In genomic region chr7:148537435-148537834, GRCh38 we compare ENCODE assay signal across 1 cellular context.
TF ChIP-seq lines count a peak whose summit lies in the region.

No MANE protein-coding gene starts in this region.

TF ChIP-seq in GM12878, 131 proteins besides CTCF, POLR2A, EP300 and RAD21 (continued from another document):
- peak; percentile 27 for TF ChIP-seq BCL3 (IDR thresholded peaks at IDR 0.05; ENCODE audit: borderline replicate concordance, insufficient read depth, low read depth, low read length, poor library complexity, severe bottlenecking)
- TF ChIP-seq TCF7 (IDR thresholded peaks at IDR 0.05; ENCODE audit: borderline replicate concordance): peak; percentile 57; the same call in 1 of the 2 replicates
- TF ChIP-seq NFIC (IDR thresholded peaks at IDR 0.05; ENCODE audit: low read depth, low read length): peak; percentile 66; the same call in 1 of the 2 replicates
- no peak for TF ChIP-seq BHLHE40 (IDR thresholded peaks at IDR 0.05; ENCODE audit: borderline replicate concordance in 1 of 2, low read depth in 2 of 2, low read length in 1 of 2)
- TF ChIP-seq RUNX3 (IDR thresholded peaks at IDR 0.05; ENCODE audit: low read length): peak; percentile 68
- no peak for TF ChIP-seq YBX1 (IDR thresholded peaks at IDR 0.05)
- TF ChIP-seq JUNB (IDR thresholded peaks at IDR 0.05): peak; percentile 75
- TF ChIP-seq FOXK2 (IDR thresholded peaks at IDR 0.05): no peak
- TF ChIP-seq ZBED1 (IDR thresholded peaks at IDR 0.05; ENCODE audit: borderline replicate concordance): peak; percentile 72; the same call in 1 of the 2 replicates
- TF ChIP-seq ATF2 (IDR thresholded peaks at IDR 0.05; ENCODE audit: low read length): peak; percentile 73
- peak; percentile 59; the same call in 1 of the 2 replicates for TF ChIP-seq PAX5 (IDR thresholded peaks at IDR 0.05; ENCODE audit: borderline replicate concordance, low read depth, low read length)
- no peak for TF ChIP-seq DPF2 (IDR thresholded peaks at IDR 0.05)
- peak; percentile 61 for TF ChIP-seq CREB1 (IDR thresholded peaks at IDR 0.05; ENCODE audit: low read depth)
- TF ChIP-seq, protein P1, sequence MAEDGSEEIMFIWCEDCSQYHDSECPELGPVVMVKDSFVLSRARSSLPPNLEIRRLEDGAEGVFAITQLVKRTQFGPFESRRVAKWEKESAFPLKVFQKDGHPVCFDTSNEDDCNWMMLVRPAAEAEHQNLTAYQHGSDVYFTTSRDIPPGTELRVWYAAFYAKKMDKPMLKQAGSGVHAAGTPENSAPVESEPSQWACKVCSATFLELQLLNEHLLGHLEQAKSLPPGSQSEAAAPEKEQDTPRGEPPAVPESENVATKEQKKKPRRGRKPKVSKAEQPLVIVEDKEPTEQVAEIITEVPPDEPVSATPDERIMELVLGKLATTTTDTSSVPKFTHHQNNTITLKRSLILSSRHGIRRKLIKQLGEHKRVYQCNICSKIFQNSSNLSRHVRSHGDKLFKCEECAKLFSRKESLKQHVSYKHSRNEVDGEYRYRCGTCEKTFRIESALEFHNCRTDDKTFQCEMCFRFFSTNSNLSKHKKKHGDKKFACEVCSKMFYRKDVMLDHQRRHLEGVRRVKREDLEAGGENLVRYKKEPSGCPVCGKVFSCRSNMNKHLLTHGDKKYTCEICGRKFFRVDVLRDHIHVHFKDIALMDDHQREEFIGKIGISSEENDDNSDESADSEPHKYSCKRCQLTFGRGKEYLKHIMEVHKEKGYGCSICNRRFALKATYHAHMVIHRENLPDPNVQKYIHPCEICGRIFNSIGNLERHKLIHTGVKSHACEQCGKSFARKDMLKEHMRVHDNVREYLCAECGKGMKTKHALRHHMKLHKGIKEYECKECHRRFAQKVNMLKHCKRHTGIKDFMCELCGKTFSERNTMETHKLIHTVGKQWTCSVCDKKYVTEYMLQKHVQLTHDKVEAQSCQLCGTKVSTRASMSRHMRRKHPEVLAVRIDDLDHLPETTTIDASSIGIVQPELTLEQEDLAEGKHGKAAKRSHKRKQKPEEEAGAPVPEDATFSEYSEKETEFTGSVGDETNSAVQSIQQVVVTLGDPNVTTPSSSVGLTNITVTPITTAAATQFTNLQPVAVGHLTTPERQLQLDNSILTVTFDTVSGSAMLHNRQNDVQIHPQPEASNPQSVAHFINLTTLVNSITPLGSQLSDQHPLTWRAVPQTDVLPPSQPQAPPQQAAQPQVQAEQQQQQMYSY (CRISPR knock-in tag; IDR thresholded peaks at IDR 0.05): no peak
- TF ChIP-seq, protein P2, sequence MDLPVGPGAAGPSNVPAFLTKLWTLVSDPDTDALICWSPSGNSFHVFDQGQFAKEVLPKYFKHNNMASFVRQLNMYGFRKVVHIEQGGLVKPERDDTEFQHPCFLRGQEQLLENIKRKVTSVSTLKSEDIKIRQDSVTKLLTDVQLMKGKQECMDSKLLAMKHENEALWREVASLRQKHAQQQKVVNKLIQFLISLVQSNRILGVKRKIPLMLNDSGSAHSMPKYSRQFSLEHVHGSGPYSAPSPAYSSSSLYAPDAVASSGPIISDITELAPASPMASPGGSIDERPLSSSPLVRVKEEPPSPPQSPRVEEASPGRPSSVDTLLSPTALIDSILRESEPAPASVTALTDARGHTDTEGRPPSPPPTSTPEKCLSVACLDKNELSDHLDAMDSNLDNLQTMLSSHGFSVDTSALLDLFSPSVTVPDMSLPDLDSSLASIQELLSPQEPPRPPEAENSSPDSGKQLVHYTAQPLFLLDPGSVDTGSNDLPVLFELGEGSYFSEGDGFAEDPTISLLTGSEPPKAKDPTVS (IDR thresholded peaks at IDR 0.05; ENCODE audit: low read depth, low read length): no peak
- peak; percentile 23; the same call in 1 of the 2 replicates for TF ChIP-seq MTA2 (IDR thresholded peaks at IDR 0.05; ENCODE audit: low read depth)
- TF ChIP-seq CREM (IDR thresholded peaks at IDR 0.05; ENCODE audit: low read depth): peak; percentile 49; the same call in 1 of the 2 replicates
